Comparison of ENCODE assay signal across 1 cellular context in genomic region chr19:49133621-49134454, GRCh38.
TF ChIP-seq lines count a peak whose summit lies in the region.

No MANE protein-coding gene starts in this region.

TF ChIP-seq in A549, 52 proteins besides CTCF, POLR2A, EP300 and RAD21 (continued from another document):
- no peak for TF ChIP-seq PBX3 (IDR thresholded peaks at IDR 0.05)
- TF ChIP-seq NR3C1 (IDR thresholded peaks at IDR 0.05) = no peak
- TF ChIP-seq FOXS1 (CRISPR knock-in tag; IDR thresholded peaks at IDR 0.05) = no peak
- no peak for TF ChIP-seq USF2 (IDR thresholded peaks at IDR 0.05)
- no peak for TF ChIP-seq SREBF2 (IDR thresholded peaks at IDR 0.05)
